In the genomic region with DNA sequence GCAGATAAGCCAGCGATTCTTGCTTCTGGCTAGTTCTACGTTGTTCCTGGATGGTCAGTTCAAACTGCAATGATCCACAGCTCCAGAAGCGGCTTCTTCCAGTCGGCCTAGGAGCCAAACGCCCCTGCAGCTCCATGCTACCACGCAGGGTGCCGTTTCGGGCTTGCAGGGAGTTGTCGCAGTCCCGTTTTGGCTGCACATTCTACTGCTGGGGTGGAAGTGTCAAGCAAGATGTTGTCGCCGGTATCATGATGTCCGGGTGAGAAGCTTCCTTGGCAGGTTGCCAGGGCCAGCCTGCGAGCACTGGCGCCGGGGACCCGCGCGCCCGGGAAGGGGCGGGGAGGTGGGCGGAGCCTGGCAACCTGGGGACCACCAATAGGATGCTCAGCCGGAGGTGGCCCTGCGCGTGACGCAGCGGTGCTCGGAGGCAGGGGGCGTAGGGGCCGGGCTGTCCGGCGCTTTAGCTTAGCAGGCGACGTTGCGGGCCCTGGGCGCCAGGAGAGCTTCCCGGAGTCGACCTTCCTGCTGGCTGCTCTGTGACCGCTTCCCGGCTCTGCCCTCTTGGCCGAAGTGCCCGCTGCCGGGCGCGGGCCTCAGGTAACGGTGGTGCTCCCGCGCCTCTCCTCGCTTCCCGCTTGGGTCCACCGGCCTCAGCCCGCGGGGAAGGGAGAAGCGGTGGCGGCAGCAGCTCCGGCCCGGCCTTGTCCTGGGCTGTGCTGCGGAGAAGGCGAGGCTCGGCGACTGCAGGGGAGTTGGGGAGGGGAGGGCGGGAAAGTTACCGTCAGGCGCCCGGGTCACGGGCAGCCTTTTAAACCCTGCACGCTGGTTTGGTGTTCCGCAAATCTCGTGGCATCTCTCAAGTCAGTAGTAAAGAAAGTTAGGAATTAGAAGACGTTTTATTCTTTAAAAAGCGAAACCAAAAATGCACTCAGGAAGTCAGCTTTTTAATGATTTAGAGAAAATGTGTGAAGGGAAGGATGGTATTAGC, we compare ENCODE assay signal across 1 cellular context.
TF ChIP-seq lines count a peak whose summit lies in the region.

A gene (plus strand): TSS at position 458 of the 988 bp plus-strand sequence. CDS start 8,888 bp downstream, outside the sequence.

TF ChIP-seq in K562, 482 proteins besides CTCF, POLR2A, EP300 and RAD21 (continued from another document and continues in another):
- TF ChIP-seq, protein P1, sequence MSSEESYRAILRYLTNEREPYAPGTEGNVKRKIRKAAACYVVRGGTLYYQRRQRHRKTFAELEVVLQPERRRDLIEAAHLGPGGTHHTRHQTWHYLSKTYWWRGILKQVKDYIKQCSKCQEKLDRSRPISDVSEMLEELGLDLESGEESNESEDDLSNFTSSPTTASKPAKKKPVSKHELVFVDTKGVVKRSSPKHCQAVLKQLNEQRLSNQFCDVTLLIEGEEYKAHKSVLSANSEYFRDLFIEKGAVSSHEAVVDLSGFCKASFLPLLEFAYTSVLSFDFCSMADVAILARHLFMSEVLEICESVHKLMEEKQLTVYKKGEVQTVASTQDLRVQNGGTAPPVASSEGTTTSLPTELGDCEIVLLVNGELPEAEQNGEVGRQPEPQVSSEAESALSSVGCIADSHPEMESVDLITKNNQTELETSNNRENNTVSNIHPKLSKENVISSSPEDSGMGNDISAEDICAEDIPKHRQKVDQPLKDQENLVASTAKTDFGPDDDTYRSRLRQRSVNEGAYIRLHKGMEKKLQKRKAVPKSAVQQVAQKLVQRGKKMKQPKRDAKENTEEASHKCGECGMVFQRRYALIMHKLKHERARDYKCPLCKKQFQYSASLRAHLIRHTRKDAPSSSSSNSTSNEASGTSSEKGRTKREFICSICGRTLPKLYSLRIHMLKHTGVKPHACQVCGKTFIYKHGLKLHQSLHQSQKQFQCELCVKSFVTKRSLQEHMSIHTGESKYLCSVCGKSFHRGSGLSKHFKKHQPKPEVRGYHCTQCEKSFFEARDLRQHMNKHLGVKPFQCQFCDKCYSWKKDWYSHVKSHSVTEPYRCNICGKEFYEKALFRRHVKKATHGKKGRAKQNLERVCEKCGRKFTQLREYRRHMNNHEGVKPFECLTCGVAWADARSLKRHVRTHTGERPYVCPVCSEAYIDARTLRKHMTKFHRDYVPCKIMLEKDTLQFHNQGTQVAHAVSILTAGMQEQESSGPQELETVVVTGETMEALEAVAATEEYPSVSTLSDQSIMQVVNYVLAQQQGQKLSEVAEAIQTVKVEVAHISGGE (CRISPR knock-in tag; IDR thresholded peaks at IDR 0.05): 0 out of 6 replicates have a peak, but pooled peaks of 1 of the 3 experiments have one; percentile 36
- TF ChIP-seq LCOR (CRISPR knock-in tag; IDR thresholded peaks at IDR 0.05) (no peak), SIN3B (IDR thresholded peaks at IDR 0.05; ENCODE audit: low read depth) (no peak), HDAC1 (IDR thresholded peaks at IDR 0.05) (peak in 1 of 2 experiments; percentile 69; a peak in 1 of 4 replicates), MIER1 (IDR thresholded peaks at IDR 0.05; ENCODE audit: low read depth) (no peak), YBX1 (IDR thresholded peaks at IDR 0.05) (no peak), ZNF174 (CRISPR knock-in tag; IDR thresholded peaks at IDR 0.05) (no peak), HDAC6 (IDR thresholded peaks at IDR 0.05; ENCODE audit: low read depth, low read length) (no peak), FOSL1 (tag; conservative IDR thresholded peaks at IDR 0.05) (0 out of 2 replicates have a peak, but pooled peaks have one; percentile 4), ZNF23 (CRISPR knock-in tag; IDR thresholded peaks at IDR 0.05) (no peak), MXI1 (IDR thresholded peaks at IDR 0.05; ENCODE audit: low read depth, low read length) (0 out of 2 replicates have a peak, but pooled peaks have one; percentile 30), DACH1 (IDR thresholded peaks at IDR 0.05; ENCODE audit: partially characterized antibody) (no peak), ZNF316 (IDR thresholded peaks at IDR 0.05) (no peak), SIRT6 (IDR thresholded peaks at IDR 0.05; ENCODE audit: low read depth, low read length) (no peak), NBN (IDR thresholded peaks at IDR 0.05; ENCODE audit: low read depth) (peak; percentile 22), TAF7 (tag; IDR thresholded peaks at IDR 0.05) (no peak), U2AF1 (optimal IDR thresholded peaks at IDR 0.05; ENCODE audit: low read depth, low read length) (peak; percentile 75), ZNF586 (CRISPR knock-in tag; conservative IDR thresholded peaks at IDR 0.05) (no peak), SRSF3 (IDR thresholded peaks at IDR 0.05; ENCODE audit: insufficient read depth, low read length) (no peak), GATA2 (CRISPR knock-in tag; IDR thresholded peaks at IDR 0.05) (no peak), CHCHD3 (CRISPR knock-in tag; IDR thresholded peaks at IDR 0.05) (0 out of 2 replicates have a peak, but pooled peaks have one; percentile 54), STAT5B (CRISPR knock-in tag; IDR thresholded peaks at IDR 0.05) (no peak), SMAD1 (IDR thresholded peaks at IDR 0.05; ENCODE audit: low read depth, low read length, partially characterized antibody) (peak; percentile 93), ESRRB (CRISPR knock-in tag; IDR thresholded peaks at IDR 0.05; ENCODE audit: borderline replicate concordance) (no peak), NCOA1 (IDR thresholded peaks at IDR 0.05; ENCODE audit: low read depth) (no peak), FOS (IDR thresholded peaks at IDR 0.05; ENCODE audit: extremely low read depth, insufficient read length) (no peak), ZFX (CRISPR knock-in tag; IDR thresholded peaks at IDR 0.05) (peak; percentile 97), NR2F6 (CRISPR knock-in tag; IDR thresholded peaks at IDR 0.05) (no peak)
- TF ChIP-seq, protein P2, sequence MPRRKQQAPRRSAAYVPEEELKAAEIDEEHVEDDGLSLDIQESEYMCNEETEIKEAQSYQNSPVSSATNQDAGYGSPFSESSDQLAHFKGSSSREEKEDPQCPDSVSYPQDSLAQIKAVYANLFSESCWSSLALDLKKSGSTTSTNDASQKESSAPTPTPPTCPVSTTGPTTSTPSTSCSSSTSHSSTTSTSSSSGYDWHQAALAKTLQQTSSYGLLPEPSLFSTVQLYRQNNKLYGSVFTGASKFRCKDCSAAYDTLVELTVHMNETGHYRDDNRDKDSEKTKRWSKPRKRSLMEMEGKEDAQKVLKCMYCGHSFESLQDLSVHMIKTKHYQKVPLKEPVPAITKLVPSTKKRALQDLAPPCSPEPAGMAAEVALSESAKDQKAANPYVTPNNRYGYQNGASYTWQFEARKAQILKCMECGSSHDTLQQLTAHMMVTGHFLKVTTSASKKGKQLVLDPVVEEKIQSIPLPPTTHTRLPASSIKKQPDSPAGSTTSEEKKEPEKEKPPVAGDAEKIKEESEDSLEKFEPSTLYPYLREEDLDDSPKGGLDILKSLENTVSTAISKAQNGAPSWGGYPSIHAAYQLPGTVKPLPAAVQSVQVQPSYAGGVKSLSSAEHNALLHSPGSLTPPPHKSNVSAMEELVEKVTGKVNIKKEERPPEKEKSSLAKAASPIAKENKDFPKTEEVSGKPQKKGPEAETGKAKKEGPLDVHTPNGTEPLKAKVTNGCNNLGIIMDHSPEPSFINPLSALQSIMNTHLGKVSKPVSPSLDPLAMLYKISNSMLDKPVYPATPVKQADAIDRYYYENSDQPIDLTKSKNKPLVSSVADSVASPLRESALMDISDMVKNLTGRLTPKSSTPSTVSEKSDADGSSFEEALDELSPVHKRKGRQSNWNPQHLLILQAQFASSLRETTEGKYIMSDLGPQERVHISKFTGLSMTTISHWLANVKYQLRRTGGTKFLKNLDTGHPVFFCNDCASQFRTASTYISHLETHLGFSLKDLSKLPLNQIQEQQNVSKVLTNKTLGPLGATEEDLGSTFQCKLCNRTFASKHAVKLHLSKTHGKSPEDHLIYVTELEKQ (CRISPR knock-in tag; IDR thresholded peaks at IDR 0.05): no peak
- TF ChIP-seq, protein P3, sequence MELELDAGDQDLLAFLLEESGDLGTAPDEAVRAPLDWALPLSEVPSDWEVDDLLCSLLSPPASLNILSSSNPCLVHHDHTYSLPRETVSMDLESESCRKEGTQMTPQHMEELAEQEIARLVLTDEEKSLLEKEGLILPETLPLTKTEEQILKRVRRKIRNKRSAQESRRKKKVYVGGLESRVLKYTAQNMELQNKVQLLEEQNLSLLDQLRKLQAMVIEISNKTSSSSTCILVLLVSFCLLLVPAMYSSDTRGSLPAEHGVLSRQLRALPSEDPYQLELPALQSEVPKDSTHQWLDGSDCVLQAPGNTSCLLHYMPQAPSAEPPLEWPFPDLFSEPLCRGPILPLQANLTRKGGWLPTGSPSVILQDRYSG (tag; conservative IDR thresholded peaks at IDR 0.05; ENCODE audit: low read depth): 0 out of 2 replicates have a peak, but pooled peaks have one; percentile 21
- TF ChIP-seq, protein P4, sequence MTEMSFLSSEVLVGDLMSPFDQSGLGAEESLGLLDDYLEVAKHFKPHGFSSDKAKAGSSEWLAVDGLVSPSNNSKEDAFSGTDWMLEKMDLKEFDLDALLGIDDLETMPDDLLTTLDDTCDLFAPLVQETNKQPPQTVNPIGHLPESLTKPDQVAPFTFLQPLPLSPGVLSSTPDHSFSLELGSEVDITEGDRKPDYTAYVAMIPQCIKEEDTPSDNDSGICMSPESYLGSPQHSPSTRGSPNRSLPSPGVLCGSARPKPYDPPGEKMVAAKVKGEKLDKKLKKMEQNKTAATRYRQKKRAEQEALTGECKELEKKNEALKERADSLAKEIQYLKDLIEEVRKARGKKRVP (CRISPR knock-in tag; IDR thresholded peaks at IDR 0.05): no peak
- TF ChIP-seq, protein P5, sequence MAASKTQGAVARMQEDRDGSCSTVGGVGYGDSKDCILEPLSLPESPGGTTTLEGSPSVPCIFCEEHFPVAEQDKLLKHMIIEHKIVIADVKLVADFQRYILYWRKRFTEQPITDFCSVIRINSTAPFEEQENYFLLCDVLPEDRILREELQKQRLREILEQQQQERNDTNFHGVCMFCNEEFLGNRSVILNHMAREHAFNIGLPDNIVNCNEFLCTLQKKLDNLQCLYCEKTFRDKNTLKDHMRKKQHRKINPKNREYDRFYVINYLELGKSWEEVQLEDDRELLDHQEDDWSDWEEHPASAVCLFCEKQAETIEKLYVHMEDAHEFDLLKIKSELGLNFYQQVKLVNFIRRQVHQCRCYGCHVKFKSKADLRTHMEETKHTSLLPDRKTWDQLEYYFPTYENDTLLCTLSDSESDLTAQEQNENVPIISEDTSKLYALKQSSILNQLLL (CRISPR knock-in tag; IDR thresholded peaks at IDR 0.05; ENCODE audit: borderline replicate concordance): no peak
- TF ChIP-seq, protein P6, sequence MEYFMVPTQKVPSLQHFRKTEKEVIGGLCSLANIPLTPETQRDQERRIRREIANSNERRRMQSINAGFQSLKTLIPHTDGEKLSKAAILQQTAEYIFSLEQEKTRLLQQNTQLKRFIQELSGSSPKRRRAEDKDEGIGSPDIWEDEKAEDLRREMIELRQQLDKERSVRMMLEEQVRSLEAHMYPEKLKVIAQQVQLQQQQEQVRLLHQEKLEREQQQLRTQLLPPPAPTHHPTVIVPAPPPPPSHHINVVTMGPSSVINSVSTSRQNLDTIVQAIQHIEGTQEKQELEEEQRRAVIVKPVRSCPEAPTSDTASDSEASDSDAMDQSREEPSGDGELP (CRISPR knock-in tag; IDR thresholded peaks at IDR 0.05; ENCODE audit: borderline replicate concordance): peak; percentile 64
- TF ChIP-seq, protein P7, sequence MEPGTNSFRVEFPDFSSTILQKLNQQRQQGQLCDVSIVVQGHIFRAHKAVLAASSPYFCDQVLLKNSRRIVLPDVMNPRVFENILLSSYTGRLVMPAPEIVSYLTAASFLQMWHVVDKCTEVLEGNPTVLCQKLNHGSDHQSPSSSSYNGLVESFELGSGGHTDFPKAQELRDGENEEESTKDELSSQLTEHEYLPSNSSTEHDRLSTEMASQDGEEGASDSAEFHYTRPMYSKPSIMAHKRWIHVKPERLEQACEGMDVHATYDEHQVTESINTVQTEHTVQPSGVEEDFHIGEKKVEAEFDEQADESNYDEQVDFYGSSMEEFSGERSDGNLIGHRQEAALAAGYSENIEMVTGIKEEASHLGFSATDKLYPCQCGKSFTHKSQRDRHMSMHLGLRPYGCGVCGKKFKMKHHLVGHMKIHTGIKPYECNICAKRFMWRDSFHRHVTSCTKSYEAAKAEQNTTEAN (CRISPR knock-in tag; IDR thresholded peaks at IDR 0.05): no peak
- TF ChIP-seq, protein P8, sequence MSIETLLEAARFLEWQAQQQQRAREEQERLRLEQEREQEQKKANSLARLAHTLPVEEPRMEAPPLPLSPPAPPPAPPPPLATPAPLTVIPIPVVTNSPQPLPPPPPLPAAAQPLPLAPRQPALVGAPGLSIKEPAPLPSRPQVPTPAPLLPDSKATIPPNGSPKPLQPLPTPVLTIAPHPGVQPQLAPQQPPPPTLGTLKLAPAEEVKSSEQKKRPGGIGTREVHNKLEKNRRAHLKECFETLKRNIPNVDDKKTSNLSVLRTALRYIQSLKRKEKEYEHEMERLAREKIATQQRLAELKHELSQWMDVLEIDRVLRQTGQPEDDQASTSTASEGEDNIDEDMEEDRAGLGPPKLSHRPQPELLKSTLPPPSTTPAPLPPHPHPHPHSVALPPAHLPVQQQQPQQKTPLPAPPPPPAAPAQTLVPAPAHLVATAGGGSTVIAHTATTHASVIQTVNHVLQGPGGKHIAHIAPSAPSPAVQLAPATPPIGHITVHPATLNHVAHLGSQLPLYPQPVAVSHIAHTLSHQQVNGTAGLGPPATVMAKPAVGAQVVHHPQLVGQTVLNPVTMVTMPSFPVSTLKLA (conservative IDR thresholded peaks at IDR 0.05): peak; percentile 64 to 83; a peak in 3 of 4 replicates
- TF ChIP-seq, protein P9, sequence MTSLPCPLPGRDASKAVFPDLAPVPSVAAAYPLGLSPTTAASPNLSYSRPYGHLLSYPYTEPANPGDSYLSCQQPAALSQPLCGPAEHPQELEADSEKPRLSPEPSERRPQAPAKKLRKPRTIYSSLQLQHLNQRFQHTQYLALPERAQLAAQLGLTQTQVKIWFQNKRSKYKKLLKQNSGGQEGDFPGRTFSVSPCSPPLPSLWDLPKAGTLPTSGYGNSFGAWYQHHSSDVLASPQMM (CRISPR knock-in tag; IDR thresholded peaks at IDR 0.05): no peak
- TF ChIP-seq, protein P10, sequence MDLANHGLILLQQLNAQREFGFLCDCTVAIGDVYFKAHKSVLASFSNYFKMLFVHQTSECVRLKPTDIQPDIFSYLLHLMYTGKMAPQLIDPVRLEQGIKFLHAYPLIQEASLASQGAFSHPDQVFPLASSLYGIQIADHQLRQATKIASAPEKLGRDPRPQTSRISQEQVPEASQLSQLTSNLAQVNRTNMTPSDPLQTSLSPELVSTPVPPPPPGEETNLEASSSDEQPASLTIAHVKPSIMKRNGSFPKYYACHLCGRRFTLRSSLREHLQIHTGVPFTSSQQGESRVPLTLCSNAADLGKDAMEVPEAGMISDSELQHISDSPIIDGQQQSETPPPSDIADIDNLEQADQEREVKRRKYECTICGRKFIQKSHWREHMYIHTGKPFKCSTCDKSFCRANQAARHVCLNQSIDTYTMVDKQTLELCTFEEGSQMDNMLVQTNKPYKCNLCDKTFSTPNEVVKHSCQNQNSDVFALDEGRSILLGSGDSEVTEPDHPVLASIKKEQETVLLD (IDR thresholded peaks at IDR 0.05): 0 out of 2 replicates have a peak, but pooled peaks have one; percentile 13
- TF ChIP-seq, protein P11, sequence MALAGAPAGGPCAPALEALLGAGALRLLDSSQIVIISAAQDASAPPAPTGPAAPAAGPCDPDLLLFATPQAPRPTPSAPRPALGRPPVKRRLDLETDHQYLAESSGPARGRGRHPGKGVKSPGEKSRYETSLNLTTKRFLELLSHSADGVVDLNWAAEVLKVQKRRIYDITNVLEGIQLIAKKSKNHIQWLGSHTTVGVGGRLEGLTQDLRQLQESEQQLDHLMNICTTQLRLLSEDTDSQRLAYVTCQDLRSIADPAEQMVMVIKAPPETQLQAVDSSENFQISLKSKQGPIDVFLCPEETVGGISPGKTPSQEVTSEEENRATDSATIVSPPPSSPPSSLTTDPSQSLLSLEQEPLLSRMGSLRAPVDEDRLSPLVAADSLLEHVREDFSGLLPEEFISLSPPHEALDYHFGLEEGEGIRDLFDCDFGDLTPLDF (CRISPR knock-in tag; IDR thresholded peaks at IDR 0.05): peak; percentile 76
